38 cellular contexts compared by ENCODE assay signal in genomic region chr4:174404677-174405076, GRCh38.
"Had no signal": no experiment of that assay in that cellular context is flagged by ENCODE, and none has a peak within 500 bp of the region (broad histone marks: within the 10 kb centered on the region; RNA-seq: fewer than 3 reads in every experiment).

No MANE protein-coding gene starts in this region.

- FAIRE-seq: endometrium, endothelial cell of umbilical vein had no signal

- H3K27me3 ChIP-seq: ascending aorta, breast epithelium, cardiac muscle cell, colonic mucosa, esophagus squamous epithelium, gastroesophageal sphincter, heart right ventricle had no signal

- ATAC-seq: activated CD4-positive, alpha-beta T cell treated with anti-CD3 and anti-CD28 coated beads for 36 hours; activated CD4-positive, CD25-positive, alpha-beta regulatory T cell treated with anti-CD3 and anti-CD28 coated beads, Interleukin-2, amount 50 U/mL, for 24 hours; activated CD8-positive, alpha-beta memory T cell treated with anti-CD3 and anti-CD28 coated beads, Interleukin-2, amount 10 ng/mL, durations not matched to agents 7 days and 5 days; activated CD8-positive, alpha-beta T cell treated with anti-CD3 and anti-CD28 coated beads, Interleukin-2, amount 10 ng/mL, durations not matched to agents 7 days and 5 days; effector memory CD8-positive, alpha-beta T cell; gastroesophageal sphincter; heart right ventricle; T-helper 17 cell had no signal

- H3K27me3 Mint-ChIP-seq: activated B cell treated with CpG ODN at 0.5 μM for 24 hours; activated CD4-positive, alpha-beta memory T cell treated with anti-CD3 and anti-CD28 coated beads for 36 hours; activated CD4-positive, alpha-beta T cell treated with anti-CD3 and anti-CD28 coated beads for 36 hours; activated naive CD8-positive, alpha-beta T cell treated with anti-CD3 and anti-CD28 coated beads, Interleukin-2, amount 10 ng/mL, durations not matched to agents 7 days and 5 days; dendritic cell treated with granulocyte-macrophage colony-stimulating factor and Interleukin-4, amounts not matched to agents 40 ng/mL and 50 ng/mL, for 4 days; effector memory CD8-positive, alpha-beta T cell had no signal

- H3K4me3 Mint-ChIP-seq: activated B cell treated with CpG ODN at 0.5 μM for 24 hours; activated CD4-positive, alpha-beta memory T cell treated with anti-CD3 and anti-CD28 coated beads for 36 hours; activated CD4-positive, alpha-beta T cell treated with anti-CD3 and anti-CD28 coated beads for 36 hours; activated CD4-positive, alpha-beta T cell treated with anti-CD3 and anti-CD28 coated beads, Interleukin-2, amount 10 ng/mL, durations not matched to agents 24 days and 14 days; activated CD8-positive, alpha-beta memory T cell treated with anti-CD3 and anti-CD28 coated beads, Interleukin-2, amount 10 ng/mL, durations not matched to agents 7 days and 5 days; activated CD8-positive, alpha-beta T cell treated with anti-CD3 and anti-CD28 coated beads, Interleukin-2, amount 10 ng/mL, durations not matched to agents 7 days and 5 days; activated naive CD4-positive, alpha-beta T cell treated with anti-CD3 and anti-CD28 coated beads for 36 hours; activated naive CD4-positive, alpha-beta T cell treated with anti-CD3 and anti-CD28 coated beads, Interleukin-2, amount 50 U/mL, for 24 hours; activated naive CD8-positive, alpha-beta T cell treated with anti-CD3 and anti-CD28 coated beads, Interleukin-2, amount 10 ng/mL, durations not matched to agents 7 days and 5 days; activated T-helper 1 cell treated with anti-CD3 and anti-CD28 coated beads, Interleukin-12 subunit alpha, Interleukin-12 subunit beta, Interleukin-2, Interleukin-4 antibody, amounts not matched to agents 30 ng/mL and 10 ng/mL and 1 ng/mL, durations not matched to agents 14 hours and 24 hours and 36 hours; brain; dendritic cell treated with granulocyte-macrophage colony-stimulating factor and Interleukin-4, amounts not matched to agents 40 ng/mL and 50 ng/mL, for 4 days; effector memory CD8-positive, alpha-beta T cell; T-helper 17 cell; T-helper 2 cell treated with Interferon-gamma antibody and Interleukin-4, amounts not matched to agents 5 μg/mL and 100 μg/mL, for 36 hours had no signal

- H3K9me3 Mint-ChIP-seq: activated B cell treated with CpG ODN at 0.5 μM for 24 hours; activated CD4-positive, alpha-beta memory T cell treated with anti-CD3 and anti-CD28 coated beads for 36 hours; activated CD4-positive, alpha-beta T cell treated with anti-CD3 and anti-CD28 coated beads, Interleukin-2, amount 10 ng/mL, durations not matched to agents 24 days and 14 days; activated naive CD4-positive, alpha-beta T cell treated with anti-CD3 and anti-CD28 coated beads for 36 hours; activated naive CD8-positive, alpha-beta T cell treated with anti-CD3 and anti-CD28 coated beads, Interleukin-2, amount 10 ng/mL, durations not matched to agents 7 days and 5 days; activated T-helper 1 cell treated with anti-CD3 and anti-CD28 coated beads, Interleukin-12 subunit alpha, Interleukin-12 subunit beta, Interleukin-2, Interleukin-4 antibody, amounts not matched to agents 30 ng/mL and 10 ng/mL and 1 ng/mL, durations not matched to agents 14 hours and 24 hours and 36 hours; activated T-helper 2 cell treated with anti-CD3 and anti-CD28 coated beads, Interferon-gamma antibody, Interleukin-2, Interleukin-4, amounts not matched to agents 10 μg/mL and 5 μg/mL and 100 μg/mL, durations not matched to agents 14 hours and 24 hours and 36 hours; brain; dendritic cell treated with granulocyte-macrophage colony-stimulating factor and Interleukin-4, amounts not matched to agents 40 ng/mL and 50 ng/mL, for 4 days; effector memory CD8-positive, alpha-beta T cell; T-helper 2 cell treated with Interferon-gamma antibody and Interleukin-4, amounts not matched to agents 5 μg/mL and 100 μg/mL, for 36 hours had no signal

- H3K27ac ChIP-seq: ascending aorta, breast epithelium, cardiac muscle cell, colonic mucosa, epithelial cell of prostate, esophagus squamous epithelium, gastroesophageal sphincter, heart right ventricle, WERI-Rb-1 had no signal

- H3K4me3 ChIP-seq: ascending aorta, breast epithelium, cardiac muscle cell, colonic mucosa, esophagus squamous epithelium, gastroesophageal sphincter, heart right ventricle had no signal

- H3K4me1 Mint-ChIP-seq: activated B cell treated with CpG ODN at 0.5 μM for 24 hours; activated CD4-positive, alpha-beta T cell treated with anti-CD3 and anti-CD28 coated beads for 36 hours; activated CD4-positive, alpha-beta T cell treated with anti-CD3 and anti-CD28 coated beads, Interleukin-2, amount 10 ng/mL, durations not matched to agents 24 days and 14 days; activated CD8-positive, alpha-beta memory T cell treated with anti-CD3 and anti-CD28 coated beads, Interleukin-2, amount 10 ng/mL, durations not matched to agents 7 days and 5 days; activated naive CD4-positive, alpha-beta T cell treated with anti-CD3 and anti-CD28 coated beads, Interleukin-2, amount 50 U/mL, for 24 hours; activated naive CD8-positive, alpha-beta T cell treated with anti-CD3 and anti-CD28 coated beads, Interleukin-2, amount 10 ng/mL, durations not matched to agents 7 days and 5 days; T-helper 17 cell had no signal

- H3K36me3 ChIP-seq: ascending aorta, breast epithelium, cardiac muscle cell, colonic mucosa, esophagus squamous epithelium, gastroesophageal sphincter, heart right ventricle, WERI-Rb-1 had no signal

- H3K4me1 ChIP-seq: ascending aorta, breast epithelium, colonic mucosa, heart right ventricle had no signal

- H3K9me3 ChIP-seq: ascending aorta, breast epithelium, colonic mucosa, esophagus squamous epithelium, gastroesophageal sphincter, heart right ventricle had no signal

- DNase-seq: activated B cell treated with CpG ODN at 0.5 μM for 24 hours; activated CD4-positive, alpha-beta memory T cell treated with anti-CD3 and anti-CD28 coated beads for 36 hours; activated CD4-positive, alpha-beta T cell treated with anti-CD3 and anti-CD28 coated beads for 36 hours; activated CD4-positive, alpha-beta T cell treated with anti-CD3 and anti-CD28 coated beads, Interleukin-2, amount 10 ng/mL, durations not matched to agents 24 days and 14 days; activated CD8-positive, alpha-beta memory T cell treated with anti-CD3 and anti-CD28 coated beads, Interleukin-2, amount 10 ng/mL, durations not matched to agents 7 days and 5 days; activated CD8-positive, alpha-beta memory T cell treated with anti-CD3 and anti-CD28 coated beads, Interleukin-2, amount 50 U/mL, for 4 hours; activated CD8-positive, alpha-beta T cell treated with anti-CD3 and anti-CD28 coated beads, Interleukin-2, amount 10 ng/mL, durations not matched to agents 7 days and 5 days; activated effector memory CD4-positive, alpha-beta T cell treated with anti-CD3 and anti-CD28 coated beads, Interleukin-2, amount 50 U/mL, for 16 hours; activated naive CD4-positive, alpha-beta T cell treated with anti-CD3 and anti-CD28 coated beads for 36 hours; activated naive CD8-positive, alpha-beta T cell treated with anti-CD3 and anti-CD28 coated beads, Interleukin-2, amount 10 ng/mL, durations not matched to agents 7 days and 5 days; activated T-cell treated with anti-CD3 and anti-CD28 coated beads, Interleukin-2, amount 50 U/mL, for 1 hour; activated T-cell treated with anti-CD3 and anti-CD28 coated beads, Interleukin-2, amount 50 U/mL, for 48 hours; central memory CD4-positive, alpha-beta T cell; cerebellar nuclear complex; colonic mucosa; effector CD4-positive, alpha-beta T cell; effector memory CD8-positive, alpha-beta T cell; esophagus squamous epithelium; foreskin melanocyte; heart right ventricle; T-helper 1 cell; T-helper 17 cell; T1000; WERI-Rb-1 had no signal

- H3K36me3 Mint-ChIP-seq: activated CD4-positive, alpha-beta memory T cell treated with anti-CD3 and anti-CD28 coated beads for 36 hours; activated CD8-positive, alpha-beta memory T cell treated with anti-CD3 and anti-CD28 coated beads, Interleukin-2, amount 10 ng/mL, durations not matched to agents 7 days and 5 days; activated naive CD4-positive, alpha-beta T cell treated with anti-CD3 and anti-CD28 coated beads, Interleukin-2, amount 50 U/mL, for 24 hours; activated naive CD8-positive, alpha-beta T cell treated with anti-CD3 and anti-CD28 coated beads, Interleukin-2, amount 10 ng/mL, durations not matched to agents 7 days and 5 days; brain had no signal

- H3K27ac Mint-ChIP-seq: activated B cell treated with CpG ODN at 0.5 μM for 24 hours; activated CD4-positive, alpha-beta memory T cell treated with anti-CD3 and anti-CD28 coated beads for 36 hours; activated CD4-positive, alpha-beta T cell treated with anti-CD3 and anti-CD28 coated beads for 36 hours; activated CD4-positive, alpha-beta T cell treated with anti-CD3 and anti-CD28 coated beads, Interleukin-2, amount 10 ng/mL, durations not matched to agents 24 days and 14 days; activated CD8-positive, alpha-beta memory T cell treated with anti-CD3 and anti-CD28 coated beads, Interleukin-2, amount 10 ng/mL, durations not matched to agents 7 days and 5 days; activated CD8-positive, alpha-beta T cell treated with anti-CD3 and anti-CD28 coated beads, Interleukin-2, amount 10 ng/mL, durations not matched to agents 7 days and 5 days; activated naive CD4-positive, alpha-beta T cell treated with anti-CD3 and anti-CD28 coated beads for 36 hours; activated naive CD4-positive, alpha-beta T cell treated with anti-CD3 and anti-CD28 coated beads, Interleukin-2, amount 50 U/mL, for 24 hours; activated naive CD8-positive, alpha-beta T cell treated with anti-CD3 and anti-CD28 coated beads, Interleukin-2, amount 10 ng/mL, durations not matched to agents 7 days and 5 days; activated T-helper 1 cell treated with anti-CD3 and anti-CD28 coated beads, Interleukin-12 subunit alpha, Interleukin-12 subunit beta, Interleukin-2, Interleukin-4 antibody, amounts not matched to agents 30 ng/mL and 10 ng/mL and 1 ng/mL, durations not matched to agents 14 hours and 24 hours and 36 hours; activated T-helper 2 cell treated with anti-CD3 and anti-CD28 coated beads, Interferon-gamma antibody, Interleukin-2, Interleukin-4, amounts not matched to agents 10 μg/mL and 5 μg/mL and 100 μg/mL, durations not matched to agents 14 hours and 24 hours and 36 hours; brain; dendritic cell treated with granulocyte-macrophage colony-stimulating factor and Interleukin-4, amounts not matched to agents 40 ng/mL and 50 ng/mL, for 4 days; effector memory CD8-positive, alpha-beta T cell; T-helper 17 cell; T-helper 2 cell treated with Interferon-gamma antibody and Interleukin-4, amounts not matched to agents 5 μg/mL and 100 μg/mL, for 36 hours had no signal
